Comparison of ENCODE assay signal across 1 cellular context in genomic region chr1:201374376-201374775, GRCh38.
TF ChIP-seq lines count a peak whose summit lies in the region.

No MANE protein-coding gene starts in this region.

TF ChIP-seq in GM23338, 12 proteins besides CTCF, POLR2A, EP300 and RAD21:
- no peak for TF ChIP-seq ZNF462 (CRISPR knock-in tag; IDR thresholded peaks at IDR 0.05)
- no peak for TF ChIP-seq ETS1 (IDR thresholded peaks at IDR 0.05)
- no peak for TF ChIP-seq JUNB (IDR thresholded peaks at IDR 0.05; ENCODE audit: unreplicated experiment)
- TF ChIP-seq NANOG (IDR thresholded peaks at IDR 0.05; ENCODE audit: borderline replicate concordance) = no peak
- TF ChIP-seq EZH2 (IDR thresholded peaks at IDR 0.05; ENCODE audit: low read depth, unreplicated experiment) = no peak
- no peak for TF ChIP-seq CREB1 (CRISPR knock-in tag; IDR thresholded peaks at IDR 0.05; ENCODE audit: low read depth)
- no peak for TF ChIP-seq REST (IDR thresholded peaks at IDR 0.05; ENCODE audit: unreplicated experiment)
